ENCODE assay signal across 8 cellular contexts in the genomic region with DNA sequence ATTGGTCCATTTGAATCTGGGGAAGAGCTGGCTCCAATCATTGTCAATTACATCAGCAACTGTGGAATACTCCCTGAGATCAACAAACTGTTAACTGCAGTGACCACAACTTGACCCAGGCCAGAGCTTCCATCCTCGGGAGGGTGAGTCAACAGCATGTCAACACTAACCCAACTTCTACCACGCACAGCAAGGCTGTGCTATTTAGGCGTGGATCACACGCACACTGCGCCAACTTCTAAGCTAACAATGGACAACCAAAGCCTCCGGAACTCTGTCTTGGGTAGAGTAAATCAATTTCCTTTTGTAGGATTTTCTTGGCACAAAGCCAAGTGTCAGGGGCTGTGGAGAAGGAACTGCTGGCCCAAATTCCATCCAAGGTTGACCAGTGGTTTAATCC. TPM values are rescaled to one million over a fixed set of nuclear protein-coding genes. Genes with fewer than 3 reads are reported as not detected.
A peak's percentile ranks its signal among the peaks of the same experiment; 100 is the strongest.
DNase-seq lines count a peak whose midpoint lies in the region; ATAC-seq and TF ChIP-seq lines count a peak whose summit lies in the region.

No MANE protein-coding gene starts in this region.

- H3K27ac ChIP-seq in lung (ENCODE audit: low read depth in 1 of 2, low read length in 1 of 2) = no peak overlapping the region

- peaks cover 7% of the 10 kb centered on the region for H3K9me3 Mint-ChIP-seq in chondrocyte (ENCODE audit: low read depth)
- H3K9me3 Mint-ChIP-seq in activated CD4-positive, alpha-beta T cell treated with anti-CD3 and anti-CD28 coated beads, Interleukin-2, amount 10 ng/mL, durations not matched to agents 24 days and 14 days = no peaks in the 10 kb centered on the region

- H3K9me3 ChIP-seq in lung (ENCODE audit: control insufficient read depth in 2 of 2, insufficient read depth in 1 of 2, low read length in 1 of 2) = no peaks in the 10 kb centered on the region

- peak overlapping the region; percentile 71 for H3K27ac Mint-ChIP-seq in chondrocyte (ENCODE audit: unreplicated experiment)
- H3K27ac Mint-ChIP-seq in activated CD4-positive, alpha-beta T cell treated with anti-CD3 and anti-CD28 coated beads, Interleukin-2, amount 10 ng/mL, durations not matched to agents 24 days and 14 days = no peak overlapping the region

- H3K27me3 ChIP-seq in lung (ENCODE audit: control insufficient read depth, insufficient read depth) = no peaks in the 10 kb centered on the region

- no peaks in the 10 kb centered on the region for H3K27me3 Mint-ChIP-seq in chondrocyte (ENCODE audit: low read depth)
- H3K27me3 Mint-ChIP-seq in activated CD4-positive, alpha-beta T cell treated with anti-CD3 and anti-CD28 coated beads, Interleukin-2, amount 10 ng/mL, durations not matched to agents 24 days and 14 days = no peaks in the 10 kb centered on the region

- DNase-seq in AG09309 (ENCODE audit: low read depth) = peak; percentile 87
- DNase-seq in HuH-7.5 (ENCODE audit: low spot score) = peak; percentile 11
- DNase-seq in chondrocyte (ENCODE audit: low spot score) = no peak
- no peak for DNase-seq in lung (ENCODE audit: low spot score)
- no peak for DNase-seq in NAMALWA (ENCODE audit: low spot score)
- DNase-seq in activated CD4-positive, alpha-beta T cell treated with anti-CD3 and anti-CD28 coated beads for 4 hours = no peak
- DNase-seq in activated CD4-positive, alpha-beta T cell treated with anti-CD3 and anti-CD28 coated beads, Interleukin-2, amount 10 ng/mL, durations not matched to agents 24 days and 14 days = no peak
- DNase-seq in stimulated activated CD4-positive, alpha-beta T cell treated with anti-CD3 and anti-CD28 coated beads, Interleukin-4, amount 100 ng/mL, for 1 hour = no peak

- 43 to 46% methylated on average over 6 of the region's 6 CpGs for WGBS in lung, 2 donors

- ATAC-seq in lung (ENCODE audit: insufficient read depth, low FRiP score) = peak; percentile 61

- peaks cover 3 to 5% of the 10 kb centered on the region in 2 donors for H3K4me1 ChIP-seq in lung (ENCODE audit: control insufficient read depth in 2 of 2, insufficient read depth in 2 of 2, low read length in 2 of 2)

- TF ChIP-seq CTCF in AG09309 (IDR thresholded peaks at IDR 0.05; ENCODE audit: control insufficient read depth, insufficient read depth, low read depth, low read length, missing control alignments) (no peak), chondrocyte (IDR thresholded peaks at IDR 0.05) (no peak), lung (IDR thresholded peaks at IDR 0.05; ENCODE audit: control extremely low read depth, extremely low read depth) (no peak)

- peaks cover 39% of the 10 kb centered on the region for H3K4me1 Mint-ChIP-seq in chondrocyte (ENCODE audit: low read depth)
- H3K4me1 Mint-ChIP-seq in activated CD4-positive, alpha-beta T cell treated with anti-CD3 and anti-CD28 coated beads, Interleukin-2, amount 10 ng/mL, durations not matched to agents 24 days and 14 days = peaks cover 12% of the 10 kb centered on the region

- H3K36me3 ChIP-seq in lung (ENCODE audit: control insufficient read depth in 2 of 2, insufficient read depth in 2 of 2, low read length in 2 of 2) = peaks cover 0 to 3% of the 10 kb centered on the region in 2 donors

- no peak overlapping the region for H3K4me3 Mint-ChIP-seq in chondrocyte (ENCODE audit: unreplicated experiment)
- no peak overlapping the region for H3K4me3 Mint-ChIP-seq in activated CD4-positive, alpha-beta T cell treated with anti-CD3 and anti-CD28 coated beads, Interleukin-2, amount 10 ng/mL, durations not matched to agents 24 days and 14 days

- intact Hi-C loops in activated CD4-positive, alpha-beta T cell treated with anti-CD3 and anti-CD28 coated beads, Interleukin-2, amount 10 ng/mL, durations not matched to agents 24 days and 14 days (cut with micrococcal nuclease) = no loop called here

- peaks cover 3% of the 10 kb centered on the region for H3K36me3 Mint-ChIP-seq in chondrocyte (ENCODE audit: low read depth)
- H3K36me3 Mint-ChIP-seq in activated CD4-positive, alpha-beta T cell treated with anti-CD3 and anti-CD28 coated beads, Interleukin-2, amount 10 ng/mL, durations not matched to agents 24 days and 14 days (ENCODE audit: low read depth) = peaks cover 11% of the 10 kb centered on the region

- H3K4me3 ChIP-seq in AG09309 (ENCODE audit: control insufficient read depth, low read depth, low read length) (no peak overlapping the region), lung (no peak overlapping the region)

RNA-seq across cellular contexts. Expression of a gene that starts 30.4 kb away (rescaled TPM):
- total RNA-seq in chondrocyte (441 to 540 TPM (median 442 TPM) in 3 replicates), lung (100 to 1,000 TPM; 410 to 414 TPM)
- polyA plus RNA-seq in lung = 100 to 1,000 TPM in 1 of 2 donors, 10 to 100 TPM in 1; 86.9 to 324 TPM
- 75.8 and 81.3 TPM in 2 replicates for total RNA-seq in activated CD4-positive, alpha-beta T cell treated with anti-CD3 and anti-CD28 coated beads, Interleukin-2, amount 10 ng/mL, durations not matched to agents 24 days and 14 days

Comparison
In these comparisons a context has a peak if more than half of its experiments do, and no peak if none do; other contexts are left out.
1. DNase-seq: peak in AG09309 (single experiment) and HuH-7.5 (single experiment); none in chondrocyte (single experiment), lung (single experiment), NAMALWA (single experiment), activated CD4-positive, alpha-beta T cell treated with anti-CD3 and anti-CD28 coated beads for 4 hours (0 of 2), activated CD4-positive, alpha-beta T cell treated with anti-CD3 and anti-CD28 coated beads, Interleukin-2, amount 10 ng/mL, durations not matched to agents 24 days and 14 days (single experiment) and stimulated activated CD4-positive, alpha-beta T cell treated with anti-CD3 and anti-CD28 coated beads, Interleukin-4, amount 100 ng/mL, for 1 hour (single experiment).